In the genomic region with DNA sequence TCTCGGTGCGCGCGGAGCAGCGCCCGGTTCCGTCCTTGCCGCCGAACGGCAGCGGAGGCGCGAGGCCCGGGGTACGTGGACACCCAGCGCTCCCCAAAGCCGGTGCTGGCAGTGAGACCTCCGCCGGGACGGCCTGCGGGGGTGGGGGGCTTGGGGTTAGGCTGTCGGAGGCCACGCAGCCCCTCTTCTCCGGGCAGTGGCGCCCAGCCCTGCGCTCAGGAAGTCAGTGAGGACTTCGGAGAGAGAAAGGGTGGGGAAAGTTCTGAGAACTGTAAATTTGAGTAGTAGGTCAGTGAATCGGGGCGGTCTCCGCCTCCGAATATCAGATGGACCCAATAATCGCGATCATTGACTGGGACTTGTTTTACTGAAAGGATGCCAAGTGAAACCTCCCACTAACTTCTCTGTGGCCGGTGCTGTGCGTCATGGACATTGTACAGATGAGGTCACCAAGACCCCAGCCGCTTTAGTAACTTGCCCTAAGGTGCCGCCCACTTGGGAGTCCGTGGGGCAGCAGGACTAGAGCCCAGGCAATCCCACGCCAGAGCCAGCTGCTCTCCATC, we compare ENCODE assay signal across 8 cellular contexts. TPM values are rescaled to one million over a fixed set of nuclear protein-coding genes. Genes with fewer than 3 reads are reported as not detected.
A peak's percentile ranks its signal among the peaks of the same experiment; 100 is the strongest.
DNase-seq lines count a peak whose midpoint lies in the region; ATAC-seq and TF ChIP-seq lines count a peak whose summit lies in the region.

No MANE protein-coding gene starts in this region.

- intact Hi-C loops in spleen (cut with DNase I; ENCODE audit: low total_unique reads): loop anchor here (10.0 kb wide), 1 partner anchor 49 kb away; a partner anchor contains a TSS

- in situ Hi-C loops in brain microvascular endothelial cell (cut with HindIII; ENCODE audit: low pct_ligation_motif_present, low sequenced_read_pairs): no loop called here

- H3K27ac Mint-ChIP-seq in immature natural killer cell: peak overlapping the region; percentile 90 to 99 (median 97)

- H3K36me3 ChIP-seq in brain microvascular endothelial cell (replicated peaks) (no peaks in the 10 kb centered on the region), spleen (peaks cover 0 to 2% (median 0%) of the 10 kb centered on the region in 6 donors)

- no peaks in the 10 kb centered on the region for H3K9me3 ChIP-seq in spleen

- H3K4me1 ChIP-seq in spleen: peaks cover 44 to 89% (median 66%) of the 10 kb centered on the region in 6 donors

- 1 to 2% (median 1%) methylated on average over 31 to 39 of the region's 39 CpGs for WGBS in spleen, 5 donors

- TF ChIP-seq POLR2A in spleen (IDR thresholded peaks at IDR 0.05): no peak

- ATAC-seq in HG02938 (IDR thresholded peaks at IDR 0.05; ENCODE audit: unreplicated experiment): peak; percentile 39

- no peak for TF ChIP-seq CTCF in brain microvascular endothelial cell (IDR thresholded peaks at IDR 0.05; ENCODE audit: low read depth, low read length, missing control alignments)
- TF ChIP-seq CTCF in spleen (IDR thresholded peaks at IDR 0.05 in 8 of 11, conservative IDR thresholded peaks at IDR 0.05 in 3 of 11): no peak

- peak overlapping the region; percentile 92 to 97 (median 95) for H3K4me3 Mint-ChIP-seq in immature natural killer cell

- peak; percentile 70 for DNase-seq in GM03348 (ENCODE audit: low spot score)
- peak in 4 of 5 donors; percentile 24 to 77 (median 28) for DNase-seq in T-helper 1 cell
- DNase-seq in brain microvascular endothelial cell: peak; percentile 97
- DNase-seq in immature natural killer cell: peak; percentile 61 to 71 (median 65)
- DNase-seq in spleen: peak; percentile 87
- no peak for DNase-seq in DMS79 (lab: John Stamatoyannopoulos, UW)
- DNase-seq in NCI-H446 treated with DMSO at 0.1 percent for 48 hours (lab: John Stamatoyannopoulos, UW): no peak

- no peaks in the 10 kb centered on the region for H3K9me3 Mint-ChIP-seq in immature natural killer cell

- no peaks in the 10 kb centered on the region for H3K36me3 Mint-ChIP-seq in immature natural killer cell

- H3K27me3 ChIP-seq in brain microvascular endothelial cell (replicated peaks) (no peaks in the 10 kb centered on the region), spleen (replicated peaks in 1 of 7) (no peaks in the 10 kb centered on the region)

- H3K4me3 ChIP-seq in brain microvascular endothelial cell (ENCODE audit: low read depth, low read length) (peak overlapping the region; percentile 85), spleen (peak overlapping the region; percentile 62 to 85 (median 80))

- peaks cover 5 to 15% (median 7%) of the 10 kb centered on the region in 3 donors for H3K27me3 Mint-ChIP-seq in immature natural killer cell (ENCODE audit: low read depth in 3 of 3)

- H3K27ac ChIP-seq in brain microvascular endothelial cell (peak overlapping the region; percentile 98), spleen (peak overlapping the region; percentile 95 to 100 (median 98))

- peaks cover 50 to 51% of the 10 kb centered on the region in 2 donors for H3K4me1 Mint-ChIP-seq in immature natural killer cell

RNA-seq across cellular contexts. Expression of a gene that starts 0.5 kb away (rescaled TPM):
- polyA plus RNA-seq in immature natural killer cell: 10 to 100 TPM; 15.7 to 38.7 (median 20.1) TPM
- 100 to 1,000 TPM in 6 of 7 donors, 10 to 100 TPM in 1; 78.0 to 319 (median 215) TPM for total RNA-seq in spleen
- polyA plus RNA-seq in spleen: 10 to 100 TPM; 39.3 to 55.5 (median 48.9) TPM

RNA-seq across cellular contexts. Expression of a gene that starts 45.7 kb away (rescaled TPM):
- polyA plus RNA-seq in immature natural killer cell (100 to 1,000 TPM; 133 to 162 (median 148) TPM), spleen (10 to 100 TPM; 37.9 to 79.0 (median 41.4) TPM)
- total RNA-seq in spleen: 10 to 100 TPM; 18.4 to 41.4 (median 31.7) TPM

Comparison
In these comparisons a context has a peak if more than half of its experiments do, and no peak if none do; other contexts are left out.
1. DNase-seq: peak in GM03348 (single experiment), T-helper 1 cell (4 of 5), brain microvascular endothelial cell (single experiment), immature natural killer cell (3 of 3) and spleen (single experiment); none in DMS79 (single experiment) and NCI-H446 treated with DMSO at 0.1 percent for 48 hours (single experiment).